ENCODE assay signal across 10 cellular contexts in the genomic region with DNA sequence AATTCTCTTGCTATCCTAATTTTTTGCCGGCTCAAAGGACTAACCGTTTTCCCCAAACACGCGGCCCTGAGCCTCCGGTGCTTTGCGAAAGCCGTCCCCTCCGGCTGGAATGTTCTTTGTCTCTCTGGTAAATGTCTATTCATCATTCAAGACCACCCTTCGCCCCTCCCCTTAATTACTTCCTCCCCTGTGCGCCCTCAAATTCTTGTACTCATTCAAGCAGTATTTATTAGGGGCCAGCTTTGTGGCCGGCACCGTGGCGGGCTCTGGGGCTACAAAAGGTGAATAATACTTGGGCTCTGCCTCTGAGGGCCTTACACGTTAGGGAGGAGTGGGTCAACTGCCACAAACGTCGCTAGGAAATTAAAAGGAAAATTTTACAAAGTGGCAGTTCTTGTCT. TPM values are rescaled to one million over a fixed set of nuclear protein-coding genes. Genes with fewer than 3 reads are reported as not detected.
DNase-seq lines count a peak whose midpoint lies in the region; ATAC-seq and TF ChIP-seq lines count a peak whose summit lies in the region.
"Had no signal": no experiment of that assay in that cellular context is flagged by ENCODE, and none has a peak within 500 bp of the region (broad histone marks: within the 10 kb centered on the region; RNA-seq: fewer than 3 reads in every experiment).

No MANE protein-coding gene starts in this region.

- POLR2A ChIA-PET in WTC11 (lab: Charles Lee), result no interaction called here
- POLR2A ChIA-PET in CD8-positive, alpha-beta T cell (lab: Charles Lee), result no interaction called here
- POLR2A ChIA-PET in OCI-LY7 (lab: Charles Lee), result no interaction called here

- H3K79me2 ChIP-seq in GM23248 (ENCODE audit: insufficient read depth) (no peaks in the 10 kb centered on the region), OCI-LY7 (ENCODE audit: insufficient read depth, low read depth, low read length) (no peaks in the 10 kb centered on the region)

- peak overlapping the region; percentile 87 for H3K27ac Mint-ChIP-seq in WTC11
- H3K27ac Mint-ChIP-seq in CD8-positive, alpha-beta T cell, result no peak overlapping the region
- H3K27ac Mint-ChIP-seq: stimulated activated naive CD8-positive, alpha-beta T cell treated with anti-CD3 and anti-CD28 coated beads, Interleukin-15, amount 100 ng/mL, for 72 hours had no signal

- peaks cover 18% of the 10 kb centered on the region for H3K27me3 Mint-ChIP-seq in WTC11 (ENCODE audit: low read depth)
- H3K27me3 Mint-ChIP-seq in CD8-positive, alpha-beta T cell (ENCODE audit: low read depth), result peaks cover 15% of the 10 kb centered on the region

- peak; percentile 56 for DNase-seq in H7
- DNase-seq in WTC11 (ENCODE audit: low spot score), result peak; percentile 45
- DNase-seq in iPS DF 6.9 (ENCODE audit: low read depth, low spot score), result peak; percentile 31
- DNase-seq in GM23248, result no peak
- DNase-seq in CD8-positive, alpha-beta T cell, result no peak
- DNase-seq in OCI-LY7 (ENCODE audit: low spot score), result no peak
- no peak for DNase-seq in UCSD-AML1 (lab: John Stamatoyannopoulos, UW; ENCODE audit: unreplicated experiment)
- DNase-seq: NCI-H1694 had no signal

- no peaks in the 10 kb centered on the region for H3K9me3 ChIP-seq in iPS DF 6.9 (ENCODE audit: control insufficient read depth, insufficient read depth, low read length)
- H3K9me3 ChIP-seq in GM23248 (ENCODE audit: low read depth), result no peaks in the 10 kb centered on the region
- H3K9me3 ChIP-seq in CD8-positive, alpha-beta T cell (ENCODE audit: low read length), result no peaks in the 10 kb centered on the region
- H3K9me3 ChIP-seq in OCI-LY7 (ENCODE audit: low read length), result no peaks in the 10 kb centered on the region

- no peak overlapping the region for H2AFZ ChIP-seq in GM23248
- H2AFZ ChIP-seq in OCI-LY7 (ENCODE audit: low read length), result no peak overlapping the region

- no TSS peak for BruUV-seq in OCI-LY7 (replicated peaks; lab: Mats Ljungman, UMichigan)

- H3K36me3 Mint-ChIP-seq in WTC11, result peaks cover 6% of the 10 kb centered on the region; the same call in 1 of the 2 replicates
- no peaks in the 10 kb centered on the region for H3K36me3 Mint-ChIP-seq in CD8-positive, alpha-beta T cell

- H3K9me2 ChIP-seq in GM23248 (ENCODE audit: insufficient read depth), result no peaks in the 10 kb centered on the region
- H3K9me2 ChIP-seq in OCI-LY7 (ENCODE audit: insufficient read depth, low read length), result no peaks in the 10 kb centered on the region

- in situ Hi-C loops in GM23248 (cut with MboI), result no loop called here

- peaks cover 50% of the 10 kb centered on the region for H3K4me1 Mint-ChIP-seq in WTC11
- peaks cover 38% of the 10 kb centered on the region for H3K4me1 Mint-ChIP-seq in CD8-positive, alpha-beta T cell (ENCODE audit: low read depth)

- ATAC-seq in WTC11, result peak; percentile 4
- ATAC-seq in CD8-positive, alpha-beta T cell, result no peak

- H4K20me1 ChIP-seq in GM23248 (ENCODE audit: insufficient read depth) (no peaks in the 10 kb centered on the region), OCI-LY7 (ENCODE audit: insufficient read depth, low read length) (no peaks in the 10 kb centered on the region)

- TF ChIP-seq CTCF in WTC11 (IDR thresholded peaks at IDR 0.05), result no peak
- no peak for TF ChIP-seq CTCF in CD8-positive, alpha-beta T cell (IDR thresholded peaks at IDR 0.05)
- TF ChIP-seq CTCF in OCI-LY7 (conservative IDR thresholded peaks at IDR 0.05; ENCODE audit: low read length), result no peak

- H3K27ac ChIP-seq in iPS DF 6.9 (ENCODE audit: low read length) (no peak overlapping the region), rectal smooth muscle tissue (ENCODE audit: low read depth, low read length) (peak overlapping the region; percentile 0), GM23248 (no peak overlapping the region), OCI-LY7 (ENCODE audit: low read depth, low read length, poor library complexity, severe bottlenecking) (no peak overlapping the region)
- H3K27ac ChIP-seq in CD8-positive, alpha-beta T cell (ENCODE audit: low read depth, low read length), result no peak overlapping the region

- WGBS in iPS DF 6.9 (ENCODE audit: insufficient coverage, insufficient read length), result no CpG with 5 or more reads among the region's 16 CpGs
- 92 to 93% methylated on average over 16 of the region's 16 CpGs for WGBS in GM23248 (ENCODE audit: low coverage in 1 of 2, low lambda C conversion rate in 2 of 2, missing lambda C conversion rate in 2 of 2), 2 experiments

- H3K36me3 ChIP-seq in H7 (replicated peaks; ENCODE audit: control insufficient read depth, insufficient read depth, low read length) (no peaks in the 10 kb centered on the region), iPS DF 6.9 (ENCODE audit: control insufficient read depth, insufficient read depth, low read length) (no peaks in the 10 kb centered on the region), rectal smooth muscle tissue (ENCODE audit: control insufficient read depth, insufficient read depth, low read length) (no peaks in the 10 kb centered on the region), GM23248 (ENCODE audit: low read depth) (no peaks in the 10 kb centered on the region), OCI-LY7 (ENCODE audit: insufficient read depth, low read length) (no peaks in the 10 kb centered on the region)
- H3K36me3 ChIP-seq in CD8-positive, alpha-beta T cell (ENCODE audit: insufficient read depth, low read length), result no peaks in the 10 kb centered on the region

- H3K9ac ChIP-seq in rectal smooth muscle tissue (ENCODE audit: low read length) (no peak overlapping the region), GM23248 (no peak overlapping the region)

- peak overlapping the region; percentile 83 for H3K4me3 Mint-ChIP-seq in WTC11
- no peak overlapping the region for H3K4me3 Mint-ChIP-seq in CD8-positive, alpha-beta T cell

- intact Hi-C loops in CD8-positive, alpha-beta T cell (cut with DNase I, micrococcal nuclease), result loop anchor here (5.0 to 10.0 kb wide), 3 partner anchors 245 to 418 kb away; partner anchors contain the start of genes KLHDC10 (in 2 of the 2) and KLF14 (in 1 of the 2)
- intact Hi-C loops in OCI-LY7 (cut with micrococcal nuclease; ENCODE audit: unreplicated experiment), result no loop called here

- H3K4me1 ChIP-seq in iPS DF 6.9 (ENCODE audit: control insufficient read depth, insufficient read depth, low read length) (peaks cover 1% of the 10 kb centered on the region; the same call in 1 of the 2 replicates), rectal smooth muscle tissue (ENCODE audit: control insufficient read depth, insufficient read depth, low read length) (peaks cover 5% of the 10 kb centered on the region), GM23248 (ENCODE audit: insufficient read depth) (no peaks in the 10 kb centered on the region), OCI-LY7 (ENCODE audit: insufficient read depth, low read length, poor library complexity, severe bottlenecking) (peaks cover 5% of the 10 kb centered on the region)
- peaks cover 10% of the 10 kb centered on the region for H3K4me1 ChIP-seq in CD8-positive, alpha-beta T cell (ENCODE audit: insufficient read depth, low read length)

- peaks cover 8% of the 10 kb centered on the region; the same call in 1 of the 2 replicates for H3K9me3 Mint-ChIP-seq in WTC11
- H3K9me3 Mint-ChIP-seq in CD8-positive, alpha-beta T cell, result no peaks in the 10 kb centered on the region

- no peaks in the 10 kb centered on the region for H3F3A ChIP-seq in GM23248 (ENCODE audit: insufficient read depth)

- H3K4me2 ChIP-seq in GM23248 (ENCODE audit: unreplicated experiment) (no peak overlapping the region), OCI-LY7 (ENCODE audit: low read length) (no peak overlapping the region)

- peaks cover 11% of the 10 kb centered on the region for H3K27me3 ChIP-seq in H7 (ENCODE audit: control insufficient read depth, insufficient read depth, low read length)
- no peaks in the 10 kb centered on the region; the same call in 1 of the 2 replicates for H3K27me3 ChIP-seq in iPS DF 6.9 (ENCODE audit: control insufficient read depth, insufficient read depth, low read length)
- H3K27me3 ChIP-seq in rectal smooth muscle tissue (ENCODE audit: control insufficient read depth, insufficient read depth, low read length), result no peaks in the 10 kb centered on the region
- H3K27me3 ChIP-seq in GM23248 (replicated peaks; ENCODE audit: insufficient read depth), result no peaks in the 10 kb centered on the region; the same call in 1 of the 2 replicates
- no peaks in the 10 kb centered on the region for H3K27me3 ChIP-seq in CD8-positive, alpha-beta T cell (ENCODE audit: insufficient read depth, low read length)

- CTCF ChIA-PET in WTC11 (lab: Charles Lee), result no interaction called here
- CTCF ChIA-PET in CD8-positive, alpha-beta T cell (lab: Charles Lee), result no interaction called here
- CTCF ChIA-PET in OCI-LY7 (lab: Charles Lee; ENCODE audit: unreplicated experiment), result no interaction called here

- H3K4me3 ChIP-seq in H7 (ENCODE audit: insufficient read depth, low read depth, low read length) (peak overlapping the region; percentile 46), iPS DF 6.9 (ENCODE audit: low read length) (no peak overlapping the region; the same call in 1 of the 2 replicates), rectal smooth muscle tissue (ENCODE audit: low read length) (peak overlapping the region; percentile 45), GM23248 (no peak overlapping the region), OCI-LY7 (ENCODE audit: low read depth, low read length, poor library complexity, severe bottlenecking) (no peak overlapping the region)
- H3K4me3 ChIP-seq in CD8-positive, alpha-beta T cell (ENCODE audit: low read depth, low read length), result no peak overlapping the region

RNA-seq across cellular contexts. Expression of gene MEST, which starts 1.6 kb away (rescaled TPM):
- 154 and 166 TPM in 2 replicates for total RNA-seq in H7 (2014; rRNA removed; shearing (Covaris generic))
- total RNA-seq in WTC11 (2021) (130 to 188 TPM (median 143 TPM) in 3 replicates), OCI-LY7 (2022) (1.2 and 1.5 TPM in 2 replicates)
- 7.5 and 12.6 TPM in 2 replicates for total RNA-seq in GM23248 (2014; rRNA removed; shearing (Covaris generic))
- 8.5 and 9.1 TPM in 2 replicates for polyA plus RNA-seq in GM23248 (2016; fragmentation: Nextera tagmentation; extraction: Ambion mirVana)
- 1 to 10 TPM; 3.7 to 5.9 TPM for total RNA-seq in CD8-positive, alpha-beta T cell
- total RNA-seq in OCI-LY7 (2014; rRNA removed; shearing (Covaris generic)), result 1.8 and 5.2 TPM in 2 replicates

RNA-seq across cellular contexts. Expression of gene CEP41, which starts 49.5 kb away (rescaled TPM):
- total RNA-seq in H7 (2014; rRNA removed; shearing (Covaris generic)), result 6.9 and 8.1 TPM in 2 replicates
- total RNA-seq in WTC11 (2021) (7.1 to 11.2 TPM (median 10.2 TPM) in 3 replicates), OCI-LY7 (2022) (35.4 and 41.1 TPM in 2 replicates)
- total RNA-seq in GM23248 (2014; rRNA removed; shearing (Covaris generic)), result 8.1 and 18.3 TPM in 2 replicates
- polyA plus RNA-seq in GM23248 (2016; fragmentation: Nextera tagmentation; extraction: Ambion mirVana), result 32.3 and 33.9 TPM in 2 replicates
- 1 to 10 TPM; 4.8 to 5.5 TPM for total RNA-seq in CD8-positive, alpha-beta T cell
- 19.6 and 25.6 TPM in 2 replicates for total RNA-seq in OCI-LY7 (2014; rRNA removed; shearing (Covaris generic))

Comparison
In these comparisons a context has a peak if more than half of its experiments do, and no peak if none do; other contexts are left out.
1. DNase-seq: peak in H7 (single experiment), WTC11 (single experiment) and iPS DF 6.9 (single experiment); none in GM23248 (single experiment), CD8-positive, alpha-beta T cell (0 of 7), OCI-LY7 (single experiment) and UCSD-AML1 (single experiment).
2. H3K4me3 ChIP-seq: peak in H7 (single experiment) and rectal smooth muscle tissue (single experiment); none in iPS DF 6.9 (single experiment), GM23248 (single experiment), CD8-positive, alpha-beta T cell (single experiment) and OCI-LY7 (single experiment).